Comparison of ENCODE assay signal across 26 cellular contexts in genomic region chr12:16881986-16882385, GRCh38.
"Had no signal": no experiment of that assay in that cellular context is flagged by ENCODE, and none has a peak within 500 bp of the region (broad histone marks: within the 10 kb centered on the region; RNA-seq: fewer than 3 reads in every experiment).

No MANE protein-coding gene starts in this region.

- H3K36me3 Mint-ChIP-seq: activated naive CD8-positive, alpha-beta T cell treated with anti-CD3 and anti-CD28 coated beads for 36 hours; mesothelial cell of epicardium; naive thymus-derived CD4-positive, alpha-beta T cell had no signal

- H3K4me3 Mint-ChIP-seq: activated naive CD8-positive, alpha-beta T cell treated with anti-CD3 and anti-CD28 coated beads for 36 hours; mesothelial cell of epicardium; naive thymus-derived CD4-positive, alpha-beta T cell had no signal

- DNase-seq: activated CD4-positive, alpha-beta T cell treated with anti-CD3 and anti-CD28 coated beads for 4 hours; activated CD4-positive, alpha-beta T cell treated with anti-CD3 and anti-CD28 coated beads, Interleukin-2, amount 50 U/mL, for 4 hours; activated effector memory CD4-positive, alpha-beta T cell treated with Interleukin-2 at 50 U/mL for 16 hours; activated naive CD4-positive, alpha-beta T cell treated with Interleukin-2 at 50 U/mL for 16 hours; activated naive CD8-positive, alpha-beta T cell treated with anti-CD3 and anti-CD28 coated beads for 36 hours; activated T-cell treated with anti-CD3 and anti-CD28 coated beads for 4 hours; adrenal gland; aorta; body of pancreas; cerebellar nuclear complex; colonic mucosa; effector CD8-positive, alpha-beta T cell; esophagus squamous epithelium; foreskin melanocyte; heart right ventricle; naive thymus-derived CD4-positive, alpha-beta T cell; ovary; right lobe of liver; stimulated activated CD4-positive, alpha-beta T cell treated with anti-CD3 and anti-CD28 coated beads, Interleukin-4, amount 100 ng/mL, for 1 hour; stimulated activated naive CD8-positive, alpha-beta T cell treated with anti-CD3 and anti-CD28 coated beads, Interleukin-15, Interleukin-2, amounts not matched to agents 100 U/mL and 50 U/mL, for 24 hours; testis; transverse colon had no signal

- H3K9me3 Mint-ChIP-seq: activated naive CD8-positive, alpha-beta T cell treated with anti-CD3 and anti-CD28 coated beads for 36 hours; mesothelial cell of epicardium had no signal

- H3K9me3 ChIP-seq: body of pancreas, colonic mucosa, esophagus squamous epithelium, heart right ventricle, ovary, right lobe of liver, testis, transverse colon had no signal

- H3K27ac Mint-ChIP-seq: activated naive CD8-positive, alpha-beta T cell treated with anti-CD3 and anti-CD28 coated beads for 36 hours; mesothelial cell of epicardium; naive thymus-derived CD4-positive, alpha-beta T cell; progenitor cell of endocrine pancreas had no signal

- H3K4me3 ChIP-seq: adrenal gland, body of pancreas, cardiac muscle cell, colonic mucosa, esophagus squamous epithelium, heart right ventricle, ovary, right lobe of liver, testis, transverse colon had no signal

- H3K4me1 Mint-ChIP-seq: activated naive CD8-positive, alpha-beta T cell treated with anti-CD3 and anti-CD28 coated beads for 36 hours; naive thymus-derived CD4-positive, alpha-beta T cell had no signal

- H3K27me3 ChIP-seq: adrenal gland, body of pancreas, cardiac muscle cell, colonic mucosa, esophagus squamous epithelium, heart right ventricle, ovary, right lobe of liver, testis, transverse colon had no signal

- ATAC-seq: body of pancreas; heart right ventricle; naive thymus-derived CD4-positive, alpha-beta T cell; right lobe of liver; stimulated activated naive CD8-positive, alpha-beta T cell treated with anti-CD3 and anti-CD28 coated beads, Interleukin-15, Interleukin-2, amounts not matched to agents 100 U/mL and 50 U/mL, for 24 hours had no signal

- H3K27me3 Mint-ChIP-seq: activated naive CD8-positive, alpha-beta T cell treated with anti-CD3 and anti-CD28 coated beads for 36 hours; naive thymus-derived CD4-positive, alpha-beta T cell had no signal

- H3K4me1 ChIP-seq: adrenal gland, body of pancreas, colonic mucosa, esophagus squamous epithelium, heart right ventricle, right lobe of liver, testis had no signal

- H3K27ac ChIP-seq: adrenal gland, cardiac muscle cell, colonic mucosa, epithelial cell of prostate, esophagus squamous epithelium, heart right ventricle, ovary, right lobe of liver, testis had no signal

- H3K36me3 ChIP-seq: adrenal gland, cardiac muscle cell, colonic mucosa, esophagus squamous epithelium, heart right ventricle, ovary, right lobe of liver, transverse colon had no signal
